Comparison of ENCODE assay signal across 22 cellular contexts in genomic region chr9:94925751-94926456, GRCh38.
DNase-seq lines count a peak whose midpoint lies in the region; ATAC-seq, FAIRE-seq and TF ChIP-seq lines count a peak whose summit lies in the region.
"Had no signal": no experiment of that assay in that cellular context is flagged by ENCODE, and none has a peak within 500 bp of the region (broad histone marks: within the 10 kb centered on the region; RNA-seq: fewer than 3 reads in every experiment).

No MANE protein-coding gene starts in this region.

- H2AK9ac ChIP-seq in IMR-90 (replicated peaks; ENCODE audit: low read depth, low read length, poor library complexity), result no peak overlapping the region

- no TSS peak for BruUV-seq in IMR-90 (replicated peaks; lab: Mats Ljungman, UMichigan)

- no peaks in the 10 kb centered on the region for H3K9me3 Mint-ChIP-seq in H9

- no peak overlapping the region for H3K9ac ChIP-seq in IMR-90 (ENCODE audit: low read depth, low read length)
- H3K9ac ChIP-seq in H9 (ENCODE audit: extremely low read depth, insufficient read length, low read length), result no peak overlapping the region

- H2BK20ac ChIP-seq in IMR-90 (ENCODE audit: low read depth, low read length) (peak overlapping the region; percentile 50; the same call in 1 of the 2 replicates), H9 (ENCODE audit: low read depth, low read length, poor library complexity, severe bottlenecking) (no peak overlapping the region)

- POLR2A ChIA-PET in IMR-90 (lab: Charles Lee; ENCODE audit: unreplicated experiment), result no interaction called here

- ATAC-seq in IMR-90 (ENCODE audit: low read depth) (no peak), left lung (peak; percentile 59)

- 83% methylated on average over 7 of the region's 10 CpGs; no CpG with 5 or more reads in 1 of the 2 experiments for WGBS in IMR-90 (ENCODE audit: extremely low coverage in 2 of 2, insufficient read length in 1 of 2), 2 experiments
- WGBS in stomach, 5 donors, result 52 to 69% (median 63%) methylated on average over 10 of the region's 10 CpGs
- WGBS in H9 (ENCODE audit: extremely low coverage, insufficient read length, low lambda C conversion rate), result no CpG with 5 or more reads among the region's 10 CpGs

- no peak overlapping the region for H3K4me3 Mint-ChIP-seq in H9

- H3K23ac ChIP-seq in IMR-90 (ENCODE audit: low read depth, low read length) (no peak overlapping the region), H9 (ENCODE audit: insufficient read length, low read depth, low read length) (no peak overlapping the region)

- no peak overlapping the region for H2BK5ac ChIP-seq in IMR-90 (ENCODE audit: low read depth, low read length, poor library complexity, severe bottlenecking)
- no peak overlapping the region for H2BK5ac ChIP-seq in H9 (ENCODE audit: insufficient read length, low read length)

- H4K5ac ChIP-seq in IMR-90 (ENCODE audit: low read depth, low read length), result peak overlapping the region; percentile 29; the same call in 1 of the 2 replicates
- no peak overlapping the region for H4K5ac ChIP-seq in H9 (ENCODE audit: insufficient read length, low read depth, low read length)

- H3K36me3 ChIP-seq in IMR-90 (ENCODE audit: control insufficient read depth, insufficient read depth, low read length), result peaks cover 3% of the 10 kb centered on the region; the same call in 1 of the 2 replicates
- no peaks in the 10 kb centered on the region for H3K36me3 ChIP-seq in breast epithelium
- no peaks in the 10 kb centered on the region for H3K36me3 ChIP-seq in left lung
- H3K36me3 ChIP-seq in stomach, result no peaks in the 10 kb centered on the region

- H3K14ac ChIP-seq in IMR-90 (replicated peaks; ENCODE audit: low read depth, low read length) (peak overlapping the region; percentile 32; the same call in 1 of the 2 replicates), H9 (ENCODE audit: insufficient read depth, low read length) (no peak overlapping the region)

- dilution Hi-C loops in IMR-90 (cut with HindIII; ENCODE audit: low sequenced_read_pairs, unreplicated experiment), result no loop called here

- H2AK5ac ChIP-seq in IMR-90 (ENCODE audit: low read depth, low read length), result peak overlapping the region; percentile 32; the same call in 1 of the 2 replicates
- H2AK5ac ChIP-seq in H9 (ENCODE audit: insufficient read length, low read length), result no peak overlapping the region

- peak overlapping the region; percentile 7; the same call in 2 of the 3 replicates for H2BK15ac ChIP-seq in IMR-90 (ENCODE audit: low read depth, low read length)
- no peak overlapping the region for H2BK15ac ChIP-seq in H9 (ENCODE audit: low read depth, low read length)

- DNase-seq in IMR-90 (no peak), breast epithelium (ENCODE audit: low spot score in 2 of 2) (no peak), left lung (no peak), stomach (no peak), H9 (no peak), NCI-H187 treated with DMSO at 0.1 percent for 48 hours (lab: John Stamatoyannopoulos, UW) (no peak), KBM-7 (no peak), RCC 7860 (ENCODE audit: low spot score) (no peak)
- DNase-seq: activated CD4-positive, alpha-beta T cell treated with anti-CD3 and anti-CD28 coated beads, Interleukin-2, amount 50 U/mL, for 1 hour; activated CD8-positive, alpha-beta memory T cell treated with anti-CD3 and anti-CD28 coated beads, Interleukin-2, amount 50 U/mL, for 48 hours; activated effector memory CD4-positive, alpha-beta T cell treated with anti-CD3 and anti-CD28 coated beads, Interleukin-2, amount 50 U/mL, for 16 hours; amygdala; effector memory CD4-positive, alpha-beta T cell; MV-4-11; NCI-H187; NCI-H446 treated with DMSO at 0.1 percent for 48 hours; NK-92 treated with Interleukin-12 subunit alpha and Interleukin-12 subunit beta, amount 100 ng/mL, for 24 hours; RPMI8226; SW 1271; testis had no signal

- H3K9me1 ChIP-seq in IMR-90 (ENCODE audit: insufficient read depth, low read length), result peaks cover 30% of the 10 kb centered on the region

- H2AFZ ChIP-seq in IMR-90 (replicated peaks; ENCODE audit: low read length, poor library complexity) (no peak overlapping the region), H9 (ENCODE audit: low read length) (no peak overlapping the region)

- peaks cover 1% of the 10 kb centered on the region; the same call in 1 of the 2 replicates for H3K27me3 Mint-ChIP-seq in H9 (ENCODE audit: low read depth)

- H3K56ac ChIP-seq in IMR-90 (ENCODE audit: extremely low read depth, insufficient read depth, low read length) (no peak overlapping the region), H9 (ENCODE audit: insufficient read length, low read depth, low read length) (no peak overlapping the region)

- peaks cover 0 to 5% (median 2%) of the 10 kb centered on the region in 3 experiments; a peak in 2 of 7 replicates for H3K36me3 Mint-ChIP-seq in H9 (ENCODE audit: insufficient read depth in 1 of 3, low read depth in 3 of 3)

- peak overlapping the region; percentile 68 for H3K4ac ChIP-seq in IMR-90 (ENCODE audit: low read depth, low read length)
- no peak overlapping the region for H3K4ac ChIP-seq in H9 (ENCODE audit: low read depth, low read length)

- H3K4me1 Mint-ChIP-seq in H9, result peaks cover 34 to 52% of the 10 kb centered on the region in 2 experiments

- no peaks in the 10 kb centered on the region for H3K9me3 ChIP-seq in IMR-90 (ENCODE audit: control insufficient read depth, insufficient read depth, low read length)
- H3K9me3 ChIP-seq in breast epithelium, result no peaks in the 10 kb centered on the region
- no peaks in the 10 kb centered on the region for H3K9me3 ChIP-seq in left lung
- H3K9me3 ChIP-seq in stomach, result no peaks in the 10 kb centered on the region
- no peaks in the 10 kb centered on the region for H3K9me3 ChIP-seq in H9 (ENCODE audit: control insufficient read depth, low read depth, low read length)
- H3K9me3 ChIP-seq: testis had no signal

- H4K91ac ChIP-seq in IMR-90 (ENCODE audit: insufficient read depth, low read depth, low read length) (peak overlapping the region; percentile 55), H9 (ENCODE audit: insufficient read length, low read depth, low read length) (no peak overlapping the region)

- no peak for TF ChIP-seq POLR2A in IMR-90 (IDR thresholded peaks at IDR 0.05; ENCODE audit: low read depth, low read length)
- no peak for TF ChIP-seq POLR2A in breast epithelium (IDR thresholded peaks at IDR 0.05)
- no peak for TF ChIP-seq POLR2A in stomach (IDR thresholded peaks at IDR 0.05)

- no peak for TF ChIP-seq RAD21 in IMR-90 (IDR thresholded peaks at IDR 0.05; ENCODE audit: low read length)

- no peak for FAIRE-seq in RCC 7860 (lab: Jason Lieb, UNC)
- FAIRE-seq: islet of Langerhans, TTC549 had no signal

- no peak overlapping the region for H2BK12ac ChIP-seq in H9 (ENCODE audit: insufficient read length, low read depth, low read length)

- CTCF ChIA-PET in IMR-90 (lab: Yijun Ruan, JAX), result no interaction called here

- H3K27me3 ChIP-seq in IMR-90 (ENCODE audit: control insufficient read depth, insufficient read depth, low read length) (no peaks in the 10 kb centered on the region), breast epithelium (no peaks in the 10 kb centered on the region), left lung (no peaks in the 10 kb centered on the region), stomach (no peaks in the 10 kb centered on the region), H9 (ENCODE audit: insufficient read depth, low read length) (no peaks in the 10 kb centered on the region)
- H3K27me3 ChIP-seq: testis had no signal

- no peak for TF ChIP-seq EP300 in stomach (IDR thresholded peaks at IDR 0.05)

- H3K4me2 ChIP-seq in IMR-90 (ENCODE audit: low read depth, low read length) (no peak overlapping the region), H9 (ENCODE audit: insufficient read depth, insufficient read length, low read length) (no peak overlapping the region)

- no peaks in the 10 kb centered on the region for H3K23me2 ChIP-seq in H9 (ENCODE audit: insufficient read length, low read depth, low read length, poor library complexity, severe bottlenecking)

- H3K18ac ChIP-seq in IMR-90 (ENCODE audit: low read depth, low read length) (peak overlapping the region; percentile 18; the same call in 1 of the 2 replicates), H9 (ENCODE audit: insufficient read length, low read depth, low read length) (no peak overlapping the region)

- no peaks in the 10 kb centered on the region for H3K79me2 ChIP-seq in H9 (ENCODE audit: insufficient read depth, low read length)

- H3K4me3 ChIP-seq in IMR-90 (ENCODE audit: insufficient read depth, low read depth, low read length) (no peak overlapping the region), breast epithelium (no peak overlapping the region), left lung (no peak overlapping the region), stomach (no peak overlapping the region)
- H3K4me3 ChIP-seq: testis had no signal

- peaks cover 17 to 43% of the 10 kb centered on the region in 2 experiments for H3K79me1 ChIP-seq in IMR-90 (ENCODE audit: low read depth in 1 of 2, low read length in 2 of 2)
- no peaks in the 10 kb centered on the region for H3K79me1 ChIP-seq in H9 (ENCODE audit: insufficient read depth, low read depth, low read length, poor library complexity, severe bottlenecking)

- H4K20me1 ChIP-seq in IMR-90 (ENCODE audit: insufficient read depth, low read length) (no peaks in the 10 kb centered on the region), H9 (ENCODE audit: control insufficient read depth, insufficient read depth, insufficient read length) (no peaks in the 10 kb centered on the region)

- H2BK120ac ChIP-seq in IMR-90 (ENCODE audit: low read depth, low read length) (peak overlapping the region; percentile 52; the same call in 1 of the 2 replicates), H9 (ENCODE audit: low read depth, low read length, poor library complexity, severe bottlenecking) (no peak overlapping the region)

- 0 out of 7 replicates have a peak overlapping the region, but pooled peaks of 1 of the 3 experiments have one; percentile 14 for H3K27ac Mint-ChIP-seq in H9

- H3K27ac ChIP-seq in IMR-90 (ENCODE audit: insufficient read depth, low read length) (no peak overlapping the region), breast epithelium (peak overlapping the region; percentile 4 to 75), left lung (peak overlapping the region; percentile 27 to 33), stomach (peak overlapping the region; percentile 22 to 67 (median 32)), H9 (ENCODE audit: insufficient read length, low read depth, low read length) (no peak overlapping the region)
- H3K27ac ChIP-seq: testis had no signal

- H3K4me1 ChIP-seq in IMR-90 (ENCODE audit: control insufficient read depth, insufficient read depth, low read length) (peaks cover 27% of the 10 kb centered on the region), breast epithelium (peaks cover 8 to 12% of the 10 kb centered on the region in 2 donors), left lung (peaks cover 20 to 26% of the 10 kb centered on the region in 2 donors), stomach (peaks cover 28 to 44% (median 35%) of the 10 kb centered on the region in 4 donors), H9 (ENCODE audit: insufficient read depth, low read length) (no peaks in the 10 kb centered on the region)

- intact Hi-C loops in IMR-90 (cut with micrococcal nuclease), result no loop called here
- intact Hi-C loops in breast epithelium (cut with DNase I; ENCODE audit: low total_unique reads), result no loop called here
- intact Hi-C loops in left lung (cut with DNase I), result no loop called here
- intact Hi-C loops in stomach (cut with DNase I; ENCODE audit: low total_unique reads), result no loop called here

- TF ChIP-seq CTCF in IMR-90 (conservative IDR thresholded peaks at IDR 0.05; ENCODE audit: low read depth, low read length) (no peak), breast epithelium (IDR thresholded peaks at IDR 0.05) (no peak), left lung (IDR thresholded peaks at IDR 0.05) (no peak), stomach (IDR thresholded peaks at IDR 0.05) (no peak), H9 (conservative IDR thresholded peaks at IDR 0.05) (no peak)

- H3T11ph ChIP-seq in H9 (ENCODE audit: low read length), result no peak overlapping the region

- H4K8ac ChIP-seq in IMR-90 (ENCODE audit: low read depth in 2 of 2, low read length in 2 of 2) (peak overlapping the region in 1 of 2 experiments; percentile 11; a peak in 1 of 4 replicates), H9 (replicated peaks; ENCODE audit: insufficient read length, low read depth, low read length) (no peak overlapping the region)

- in situ Hi-C loops in IMR-90 (cut with MboI; ENCODE audit: low sequenced_read_pairs) (no loop called here), KBM-7 (cut with MboI; ENCODE audit: low pct_unique_long_range_greater_than_20kb, low sequenced_read_pairs) (no loop called here)

Comparison
In these comparisons a context has a peak if more than half of its experiments do, and no peak if none do; other contexts are left out.
1. H3K27ac ChIP-seq: peak in breast epithelium (2 of 2), left lung (2 of 2) and stomach (5 of 5); none in IMR-90 (single experiment) and H9 (single experiment).